Comparison of ENCODE assay signal across 21 cellular contexts in the genomic region with DNA sequence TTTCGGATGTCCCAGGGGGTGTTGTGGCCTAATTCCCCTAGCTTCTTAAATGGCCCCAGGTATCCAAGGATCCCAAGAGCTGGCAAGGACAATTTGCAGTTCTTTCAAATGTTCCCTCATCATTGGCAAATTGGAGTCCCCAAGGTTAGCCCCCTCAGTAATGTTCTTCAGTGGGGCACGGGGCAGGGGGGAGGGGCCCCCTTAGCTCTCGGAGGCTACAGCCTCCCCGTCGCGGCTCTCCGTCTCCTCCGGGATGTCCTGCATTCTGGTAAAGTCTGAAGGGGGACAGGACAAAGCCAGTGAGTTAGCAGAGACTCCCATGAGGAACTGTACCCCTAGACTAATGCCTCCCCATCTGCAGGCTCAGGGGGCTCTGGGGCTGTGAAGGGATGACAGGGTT. TPM values are rescaled to one million over a fixed set of nuclear protein-coding genes. Genes with fewer than 3 reads are reported as not detected.
DNase-seq lines count a peak whose midpoint lies in the region; ATAC-seq and TF ChIP-seq lines count a peak whose summit lies in the region.
"Had no signal": no experiment of that assay in that cellular context is flagged by ENCODE, and none has a peak within 500 bp of the region (broad histone marks: within the 10 kb centered on the region; RNA-seq: fewer than 3 reads in every experiment).

No MANE protein-coding gene starts in this region.

- peaks cover 12% of the 10 kb centered on the region for H3K9me3 ChIP-seq in neutrophil
- H3K9me3 ChIP-seq in H9 (ENCODE audit: control insufficient read depth, low read depth, low read length): no peaks in the 10 kb centered on the region
- H3K9me3 ChIP-seq: A549, Peyer's patch had no signal

- H3K18ac ChIP-seq in H9 (ENCODE audit: insufficient read length, low read depth, low read length): no peak overlapping the region

- H2BK12ac ChIP-seq in H9 (ENCODE audit: insufficient read length, low read depth, low read length): no peak overlapping the region

- no peaks in the 10 kb centered on the region for H3K79me1 ChIP-seq in H9 (ENCODE audit: insufficient read depth, low read depth, low read length, poor library complexity, severe bottlenecking)

- no peak overlapping the region for H3K9ac ChIP-seq in H9 (ENCODE audit: extremely low read depth, insufficient read length, low read length)

- H3K56ac ChIP-seq in H9 (ENCODE audit: insufficient read length, low read depth, low read length): no peak overlapping the region

- no peak overlapping the region for H3K14ac ChIP-seq in H9 (ENCODE audit: insufficient read depth, low read length)

- no peak for DNase-seq in activated CD4-positive, alpha-beta T cell treated with anti-CD3 and anti-CD28 coated beads, Interleukin-2, amount 10 ng/mL, durations not matched to agents 24 days and 14 days
- DNase-seq in activated CD4-positive, alpha-beta T cell treated with anti-CD3 and anti-CD28 coated beads for 1 hour: no peak
- DNase-seq in H9 (no peak), endothelial cell (ENCODE audit: low spot score) (no peak), RPMI8226 (no peak)
- DNase-seq: CD4-positive, alpha-beta memory T cell; glutamatergic neuron; H7; NCI-H1105; NCI-H69; stimulated activated CD4-positive, alpha-beta T cell treated with anti-CD3 and anti-CD28 coated beads, Interleukin-12 subunit alpha, Interleukin-12 subunit beta, amount 100 ng/mL, for 4 hours; stimulated activated naive CD4-positive, alpha-beta T cell had no signal

- H4K91ac ChIP-seq in H9 (ENCODE audit: insufficient read length, low read depth, low read length): no peak overlapping the region

- peaks cover 57% of the 10 kb centered on the region for H3K36me3 Mint-ChIP-seq in activated CD4-positive, alpha-beta T cell treated with anti-CD3 and anti-CD28 coated beads, Interleukin-2, amount 10 ng/mL, durations not matched to agents 24 days and 14 days (ENCODE audit: low read depth)
- H3K36me3 Mint-ChIP-seq in IgD-negative memory B cell (peaks cover 9% of the 10 kb centered on the region), H9 (ENCODE audit: insufficient read depth in 1 of 3, low read depth in 3 of 3) (peaks cover 32 to 70% (median 47%) of the 10 kb centered on the region in 3 experiments; a peak in 6 of 7 replicates), endothelial cell (ENCODE audit: low read depth, unreplicated experiment) (peaks cover 32% of the 10 kb centered on the region)
- H3K36me3 Mint-ChIP-seq in activated T-helper 17 cell treated with anti-CD3 and anti-CD28 coated beads, Interleukin-2, amount 50 U/mL, for 72 hours (ENCODE audit: low read depth): peaks cover 75% of the 10 kb centered on the region

- H4K20me1 ChIP-seq in H9 (ENCODE audit: control insufficient read depth, insufficient read depth, insufficient read length): no peaks in the 10 kb centered on the region

- no peak overlapping the region for H3K23ac ChIP-seq in H9 (ENCODE audit: insufficient read length, low read depth, low read length)

- no peak overlapping the region for H2BK5ac ChIP-seq in H9 (ENCODE audit: insufficient read length, low read length)

- H3K9me3 Mint-ChIP-seq in activated CD4-positive, alpha-beta T cell treated with anti-CD3 and anti-CD28 coated beads, Interleukin-2, amount 10 ng/mL, durations not matched to agents 24 days and 14 days: no peaks in the 10 kb centered on the region
- H3K9me3 Mint-ChIP-seq in IgD-negative memory B cell (no peaks in the 10 kb centered on the region), H9 (no peaks in the 10 kb centered on the region), endothelial cell (ENCODE audit: unreplicated experiment) (no peaks in the 10 kb centered on the region)
- no peaks in the 10 kb centered on the region for H3K9me3 Mint-ChIP-seq in activated T-helper 17 cell treated with anti-CD3 and anti-CD28 coated beads, Interleukin-2, amount 50 U/mL, for 72 hours
- H3K9me3 Mint-ChIP-seq: CD4-positive, alpha-beta memory T cell; nephron; type B pancreatic cell had no signal

- H3K4ac ChIP-seq in H9 (ENCODE audit: low read depth, low read length): no peak overlapping the region

- H4K8ac ChIP-seq in H9 (replicated peaks; ENCODE audit: insufficient read length, low read depth, low read length): no peak overlapping the region

- no peak overlapping the region for H2AK5ac ChIP-seq in H9 (ENCODE audit: insufficient read length, low read length)

- H3K4me1 Mint-ChIP-seq in activated CD4-positive, alpha-beta T cell treated with anti-CD3 and anti-CD28 coated beads, Interleukin-2, amount 10 ng/mL, durations not matched to agents 24 days and 14 days: peaks cover 29% of the 10 kb centered on the region
- H3K4me1 Mint-ChIP-seq in IgD-negative memory B cell: peaks cover 17 to 35% (median 32%) of the 10 kb centered on the region in 3 donors
- peaks cover 18% of the 10 kb centered on the region for H3K4me1 Mint-ChIP-seq in activated T-helper 17 cell treated with anti-CD3 and anti-CD28 coated beads, Interleukin-2, amount 50 U/mL, for 72 hours
- H3K4me1 Mint-ChIP-seq in H9: peaks cover 16 to 25% of the 10 kb centered on the region in 2 experiments
- peaks cover 35% of the 10 kb centered on the region for H3K4me1 Mint-ChIP-seq in endothelial cell (ENCODE audit: unreplicated experiment)

- peak overlapping the region; percentile 83 for H3K27ac ChIP-seq in neutrophil
- no peak overlapping the region for H3K27ac ChIP-seq in H9 (ENCODE audit: insufficient read length, low read depth, low read length)
- H3K27ac ChIP-seq: A549 had no signal

- peaks cover 82% of the 10 kb centered on the region for H3K36me3 ChIP-seq in neutrophil

- TF ChIP-seq CTCF in neutrophil (IDR thresholded peaks at IDR 0.05): no peak
- no peak for TF ChIP-seq CTCF in H9 (conservative IDR thresholded peaks at IDR 0.05)
- TF ChIP-seq CTCF in endothelial cell (IDR thresholded peaks at IDR 0.05; ENCODE audit: unreplicated experiment): no peak

- H3T11ph ChIP-seq in H9 (ENCODE audit: low read length): no peak overlapping the region

- H3K4me1 ChIP-seq in neutrophil (ENCODE audit: control insufficient read depth in 1 of 2, insufficient read depth in 1 of 2, low read depth in 1 of 2, low read length in 1 of 2): peaks cover 36% of the 10 kb centered on the region in 2 experiments
- no peaks in the 10 kb centered on the region for H3K4me1 ChIP-seq in H9 (ENCODE audit: insufficient read depth, low read length)

- H3K27me3 ChIP-seq in neutrophil: no peaks in the 10 kb centered on the region
- no peaks in the 10 kb centered on the region for H3K27me3 ChIP-seq in H9 (ENCODE audit: insufficient read depth, low read length)
- H3K27me3 ChIP-seq: Peyer's patch had no signal

- H3K79me2 ChIP-seq in H9 (ENCODE audit: insufficient read depth, low read length): no peaks in the 10 kb centered on the region

- no peak overlapping the region for H2BK120ac ChIP-seq in H9 (ENCODE audit: low read depth, low read length, poor library complexity, severe bottlenecking)

- H2AFZ ChIP-seq in H9 (ENCODE audit: low read length): no peak overlapping the region

- no peaks in the 10 kb centered on the region for H3K27me3 Mint-ChIP-seq in activated CD4-positive, alpha-beta T cell treated with anti-CD3 and anti-CD28 coated beads, Interleukin-2, amount 10 ng/mL, durations not matched to agents 24 days and 14 days
- H3K27me3 Mint-ChIP-seq in IgD-negative memory B cell (no peaks in the 10 kb centered on the region), H9 (ENCODE audit: low read depth) (no peaks in the 10 kb centered on the region; the same call in 1 of the 2 replicates), endothelial cell (ENCODE audit: unreplicated experiment) (peaks cover 14% of the 10 kb centered on the region)
- no peaks in the 10 kb centered on the region for H3K27me3 Mint-ChIP-seq in activated T-helper 17 cell treated with anti-CD3 and anti-CD28 coated beads, Interleukin-2, amount 50 U/mL, for 72 hours
- H3K27me3 Mint-ChIP-seq: CD4-positive, alpha-beta memory T cell; type B pancreatic cell had no signal

- no peak overlapping the region for H3K4me3 Mint-ChIP-seq in activated CD4-positive, alpha-beta T cell treated with anti-CD3 and anti-CD28 coated beads, Interleukin-2, amount 10 ng/mL, durations not matched to agents 24 days and 14 days
- H3K4me3 Mint-ChIP-seq in IgD-negative memory B cell: peak overlapping the region in 1 of 4 donors; percentile 17
- no peak overlapping the region for H3K4me3 Mint-ChIP-seq in activated T-helper 17 cell treated with anti-CD3 and anti-CD28 coated beads, Interleukin-2, amount 50 U/mL, for 72 hours
- no peak overlapping the region for H3K4me3 Mint-ChIP-seq in H9
- H3K4me3 Mint-ChIP-seq in endothelial cell (ENCODE audit: unreplicated experiment): no peak overlapping the region
- H3K4me3 Mint-ChIP-seq: nephron, type B pancreatic cell had no signal

- ATAC-seq in activated T-helper 17 cell treated with anti-CD3 and anti-CD28 coated beads, Interleukin-2, amount 50 U/mL, for 72 hours (replicated peaks): no peak
- ATAC-seq: A549 had no signal

- intact Hi-C loops in activated CD4-positive, alpha-beta T cell treated with anti-CD3 and anti-CD28 coated beads, Interleukin-2, amount 10 ng/mL, durations not matched to agents 24 days and 14 days (cut with micrococcal nuclease): no loop called here

- H3K4me2 ChIP-seq in H9 (ENCODE audit: insufficient read depth, insufficient read length, low read length): no peak overlapping the region
- H3K4me2 ChIP-seq: A549 had no signal

- no peak overlapping the region for H2BK15ac ChIP-seq in H9 (ENCODE audit: low read depth, low read length)

- H3K4me3 ChIP-seq in neutrophil (ENCODE audit: low read depth in 1 of 2, low read length in 1 of 2): no peak overlapping the region
- H3K4me3 ChIP-seq: A549, lung, Peyer's patch had no signal

- no peak overlapping the region for H2BK20ac ChIP-seq in H9 (ENCODE audit: low read depth, low read length, poor library complexity, severe bottlenecking)

- H4K5ac ChIP-seq in H9 (ENCODE audit: insufficient read length, low read depth, low read length): no peak overlapping the region

- no peaks in the 10 kb centered on the region for H3K23me2 ChIP-seq in H9 (ENCODE audit: insufficient read length, low read depth, low read length, poor library complexity, severe bottlenecking)

- WGBS in H9 (ENCODE audit: extremely low coverage, insufficient read length, low lambda C conversion rate): no CpG with 5 or more reads among the region's 8 CpGs

- H3K27ac Mint-ChIP-seq in activated CD4-positive, alpha-beta T cell treated with anti-CD3 and anti-CD28 coated beads, Interleukin-2, amount 10 ng/mL, durations not matched to agents 24 days and 14 days: peak overlapping the region; percentile 37
- peak overlapping the region in 2 of 3 donors; percentile 30 to 96 for H3K27ac Mint-ChIP-seq in IgD-negative memory B cell
- H3K27ac Mint-ChIP-seq in activated T-helper 17 cell treated with anti-CD3 and anti-CD28 coated beads, Interleukin-2, amount 50 U/mL, for 72 hours: peak overlapping the region; percentile 12
- no peak overlapping the region for H3K27ac Mint-ChIP-seq in H9
- H3K27ac Mint-ChIP-seq in endothelial cell (ENCODE audit: unreplicated experiment): no peak overlapping the region
- H3K27ac Mint-ChIP-seq: type B pancreatic cell had no signal

RNA-seq across cellular contexts. Expression of gene RXFP4, which starts 6.3 kb away (rescaled TPM):
- not detected in 2 replicates for total RNA-seq in activated CD4-positive, alpha-beta T cell treated with anti-CD3 and anti-CD28 coated beads, Interleukin-2, amount 10 ng/mL, durations not matched to agents 24 days and 14 days
- polyA plus RNA-seq in IgD-negative memory B cell: 0.78 TPM
- total RNA-seq in activated T-helper 17 cell treated with anti-CD3 and anti-CD28 coated beads, Interleukin-2, amount 50 U/mL, for 72 hours: not detected
- total RNA-seq in H9 (2021) (not detected in 2 replicates), endothelial cell (ENCODE audit: unreplicated experiment) (not detected)
- total RNA-seq: CD4-positive, alpha-beta memory T cell; H7; lung; pulmonary artery endothelial cell had no signal

RNA-seq across cellular contexts. Expression of gene KHDC4, which starts 13.5 kb away (rescaled TPM):
- 82.9 and 92.2 TPM in 2 replicates for total RNA-seq in activated CD4-positive, alpha-beta T cell treated with anti-CD3 and anti-CD28 coated beads, Interleukin-2, amount 10 ng/mL, durations not matched to agents 24 days and 14 days
- 8.0 TPM for polyA plus RNA-seq in IgD-negative memory B cell
- total RNA-seq in activated T-helper 17 cell treated with anti-CD3 and anti-CD28 coated beads, Interleukin-2, amount 50 U/mL, for 72 hours: 100 to 1,000 TPM in 1 of 2 donors, 10 to 100 TPM in 1; 67.5 to 109 TPM
- total RNA-seq in H9 (2021) (57.6 and 57.7 TPM in 2 replicates), endothelial cell (ENCODE audit: unreplicated experiment) (42.6 TPM)

RNA-seq across cellular contexts. Expression of gene ARHGEF2, which starts 30.6 kb away (rescaled TPM):
- total RNA-seq in activated CD4-positive, alpha-beta T cell treated with anti-CD3 and anti-CD28 coated beads, Interleukin-2, amount 10 ng/mL, durations not matched to agents 24 days and 14 days: 189 and 198 TPM in 2 replicates
- 43.9 TPM for polyA plus RNA-seq in IgD-negative memory B cell
- total RNA-seq in activated T-helper 17 cell treated with anti-CD3 and anti-CD28 coated beads, Interleukin-2, amount 50 U/mL, for 72 hours: 100 to 1,000 TPM; 108 to 205 TPM
- 103 and 111 TPM in 2 replicates for total RNA-seq in H9 (2021)
- 244 TPM for total RNA-seq in endothelial cell (ENCODE audit: unreplicated experiment)

RNA-seq across cellular contexts. Expression of gene RIT1, which starts 36.6 kb away (rescaled TPM):
- total RNA-seq in activated CD4-positive, alpha-beta T cell treated with anti-CD3 and anti-CD28 coated beads, Interleukin-2, amount 10 ng/mL, durations not matched to agents 24 days and 14 days: 17.9 and 21.7 TPM in 2 replicates
- polyA plus RNA-seq in IgD-negative memory B cell: 12.7 TPM
- 10 to 100 TPM; 28.1 to 79.8 TPM for total RNA-seq in activated T-helper 17 cell treated with anti-CD3 and anti-CD28 coated beads, Interleukin-2, amount 50 U/mL, for 72 hours
- 26.4 and 27.4 TPM in 2 replicates for total RNA-seq in H9 (2021)
- total RNA-seq in endothelial cell (ENCODE audit: unreplicated experiment): 69.2 TPM

Comparison
In these comparisons a context has a peak if more than half of its experiments do, and no peak if none do; other contexts are left out.
1. H3K27ac Mint-ChIP-seq: peak in activated CD4-positive, alpha-beta T cell treated with anti-CD3 and anti-CD28 coated beads, Interleukin-2, amount 10 ng/mL, durations not matched to agents 24 days and 14 days (single experiment), IgD-negative memory B cell (2 of 3) and activated T-helper 17 cell treated with anti-CD3 and anti-CD28 coated beads, Interleukin-2, amount 50 U/mL, for 72 hours (single experiment); none in H9 (0 of 3) and endothelial cell (single experiment).